Comparison of ENCODE assay signal across 20 cellular contexts in genomic region chr22:40973144-40973543, GRCh38. TPM values are rescaled to one million over a fixed set of nuclear protein-coding genes. Genes with fewer than 3 reads are reported as not detected.
DNase-seq lines count a peak whose midpoint lies in the region; ATAC-seq and TF ChIP-seq lines count a peak whose summit lies in the region.
"Had no signal": no experiment of that assay in that cellular context is flagged by ENCODE, and none has a peak within 500 bp of the region (broad histone marks: within the 10 kb centered on the region; RNA-seq: fewer than 3 reads in every experiment).

No MANE protein-coding gene starts in this region.

- no peak overlapping the region for H3K4me3 ChIP-seq in cardiac muscle cell
- no peak overlapping the region for H3K4me3 ChIP-seq in right cardiac atrium (ENCODE audit: low read length)
- H3K4me3 ChIP-seq in neuronal stem cell (ENCODE audit: low read length in 2 of 2): no peak overlapping the region
- H3K4me3 ChIP-seq in sigmoid colon: no peak overlapping the region
- H3K4me3 ChIP-seq: BLaER1, GM23248 had no signal

- H2BK15ac ChIP-seq in neuronal stem cell (ENCODE audit: low read length): no peak overlapping the region

- H2BK12ac ChIP-seq in neuronal stem cell (ENCODE audit: low read length): no peak overlapping the region

- H3K4me2 ChIP-seq in neuronal stem cell (ENCODE audit: insufficient read depth, low read length, poor library complexity, severe bottlenecking): no peak overlapping the region
- H3K4me2 ChIP-seq: BLaER1 had no signal

- H3K9me3 ChIP-seq in cardiac muscle cell (ENCODE audit: low read depth) (no peaks in the 10 kb centered on the region), right cardiac atrium (ENCODE audit: control insufficient read depth, low read length) (no peaks in the 10 kb centered on the region), neuronal stem cell (replicated peaks in 1 of 2; ENCODE audit: control insufficient read depth in 2 of 2, insufficient read depth in 1 of 2, low read depth in 1 of 2, low read length in 2 of 2) (no peaks in the 10 kb centered on the region), sigmoid colon (no peaks in the 10 kb centered on the region)
- H3K9me3 ChIP-seq: BLaER1, Caco-2 had no signal

- WGBS in right cardiac atrium: 96% methylated on average over 13 of the region's 13 CpGs
- WGBS in neuronal stem cell (ENCODE audit: extremely low coverage in 2 of 2, insufficient read length in 2 of 2, insufficient replicate concordance in 1 of 2), 2 donors: no CpG with 5 or more reads among the region's 13 CpGs
- WGBS in sigmoid colon, 2 donors: 95 to 98% methylated on average over 13 of the region's 13 CpGs

- no peak overlapping the region for H3K4ac ChIP-seq in neuronal stem cell (ENCODE audit: low read length)

- no peak for TF ChIP-seq POLR2A in sigmoid colon (IDR thresholded peaks at IDR 0.05)

- H3K27me3 ChIP-seq in cardiac muscle cell (no peaks in the 10 kb centered on the region), right cardiac atrium (ENCODE audit: control insufficient read depth, insufficient read depth) (no peaks in the 10 kb centered on the region), neuronal stem cell (ENCODE audit: control insufficient read depth in 3 of 3, insufficient read depth in 3 of 3, low read depth in 1 of 3, low read length in 3 of 3) (no peaks in the 10 kb centered on the region), sigmoid colon (no peaks in the 10 kb centered on the region)
- H3K27me3 ChIP-seq: BLaER1 had no signal

- H3K79me1 ChIP-seq in neuronal stem cell (ENCODE audit: low read depth, low read length): no peaks in the 10 kb centered on the region

- intact Hi-C loops in right cardiac atrium (cut with DNase I): loop anchor here in 1 of 4 donors (5.0 kb wide), 1 partner anchor 34 kb away; no protein-coding TSS in a partner anchor
- intact Hi-C loops in sigmoid colon (cut with DNase I): no loop called here

- H2AK5ac ChIP-seq in neuronal stem cell (ENCODE audit: low read depth, low read length): no peak overlapping the region

- no peak overlapping the region for H3K9ac ChIP-seq in neuronal stem cell (ENCODE audit: low read depth, low read length, poor library complexity)
- H3K9ac ChIP-seq: BLaER1, GM23248 had no signal

- peaks cover 18% of the 10 kb centered on the region for H3K36me3 ChIP-seq in cardiac muscle cell
- H3K36me3 ChIP-seq in neuronal stem cell (replicated peaks in 1 of 2; ENCODE audit: control insufficient read depth in 2 of 2, insufficient read depth in 2 of 2, low read length in 2 of 2): peaks cover 14 to 47% of the 10 kb centered on the region in 2 donors
- peaks cover 6 to 50% (median 20%) of the 10 kb centered on the region in 4 donors for H3K36me3 ChIP-seq in sigmoid colon

- no peak for TF ChIP-seq EP300 in sigmoid colon (IDR thresholded peaks at IDR 0.05)

- H4K8ac ChIP-seq in neuronal stem cell (ENCODE audit: low read depth, low read length): no peak overlapping the region

- H4K91ac ChIP-seq in neuronal stem cell (ENCODE audit: low read depth, low read length, poor library complexity): no peak overlapping the region

- H3K4me1 ChIP-seq in cardiac muscle cell (ENCODE audit: low read depth): peaks cover 6% of the 10 kb centered on the region
- H3K4me1 ChIP-seq in right cardiac atrium (ENCODE audit: control insufficient read depth, insufficient read depth, low read length): peaks cover 2% of the 10 kb centered on the region
- no peaks in the 10 kb centered on the region for H3K4me1 ChIP-seq in neuronal stem cell (ENCODE audit: control insufficient read depth in 2 of 2, insufficient read depth in 1 of 2, low read depth in 1 of 2, low read length in 2 of 2)
- H3K4me1 ChIP-seq in sigmoid colon: no peaks in the 10 kb centered on the region
- H3K4me1 ChIP-seq: BLaER1, Caco-2 had no signal

- no peak overlapping the region for H3K14ac ChIP-seq in neuronal stem cell (ENCODE audit: low read length)

- H3K18ac ChIP-seq in neuronal stem cell (ENCODE audit: low read length): no peak overlapping the region

- H2BK120ac ChIP-seq in neuronal stem cell (ENCODE audit: low read depth, low read length): no peak overlapping the region

- TF ChIP-seq CTCF in cardiac muscle cell (IDR thresholded peaks at IDR 0.05; ENCODE audit: low read depth, low read length) (no peak), sigmoid colon (IDR thresholded peaks at IDR 0.05) (no peak)

- H3K23ac ChIP-seq in neuronal stem cell (ENCODE audit: low read depth, low read length, poor library complexity): peak overlapping the region; percentile 11

- ATAC-seq in right cardiac atrium (no peak), esophagus mucosa (peak; percentile 31)
- ATAC-seq: CD8-positive, alpha-beta T cell had no signal

- H3K27ac ChIP-seq in cardiac muscle cell: peak overlapping the region; percentile 72
- no peak overlapping the region for H3K27ac ChIP-seq in right cardiac atrium (ENCODE audit: low read length)
- no peak overlapping the region for H3K27ac ChIP-seq in neuronal stem cell (replicated peaks; ENCODE audit: low read length)
- no peak overlapping the region for H3K27ac ChIP-seq in sigmoid colon
- H3K27ac ChIP-seq: 22Rv1, BLaER1, C4-2B, GM23248 had no signal

- no peak overlapping the region for H2AFZ ChIP-seq in neuronal stem cell (ENCODE audit: low read length)
- H2AFZ ChIP-seq: GM23248 had no signal

- H2BK5ac ChIP-seq in neuronal stem cell (ENCODE audit: low read length): no peak overlapping the region

- DNase-seq in cardiac muscle cell (ENCODE audit: low read depth in 1 of 2, low spot score in 1 of 2): no peak
- no peak for DNase-seq in right cardiac atrium
- no peak for DNase-seq in neuronal stem cell (ENCODE audit: low spot score)
- DNase-seq in sigmoid colon: peak; percentile 48
- no peak for DNase-seq in NCI-H82 treated with DMSO at 0.1 percent for 48 hours (lab: John Stamatoyannopoulos, UW; ENCODE audit: unreplicated experiment)
- no peak for DNase-seq in DMS114 treated with DMSO at 0.1 percent for 48 hours (lab: John Stamatoyannopoulos, UW; ENCODE audit: unreplicated experiment)
- no peak for DNase-seq in NCI-H345 (lab: John Stamatoyannopoulos, UW)
- DNase-seq: Caco-2; CD4-positive, CD25-positive, alpha-beta regulatory T cell; CD8-positive, alpha-beta T cell; DMS79; EL; GDM1; GM23248; H7; HCEC 1CT had no signal

RNA-seq across cellular contexts. Expression of gene RBX1, which starts 22.0 kb away (rescaled TPM):
- 86.4 and 110 TPM in 2 replicates for total RNA-seq in cardiac muscle cell
- 324 and 356 TPM in 2 replicates for polyA plus RNA-seq in cardiac muscle cell
- total RNA-seq in right cardiac atrium: 10 to 100 TPM; 52.6 to 65.6 (median 58.2) TPM
- polyA plus RNA-seq in right cardiac atrium: 102 TPM
- 56.0 TPM for total RNA-seq in esophagus mucosa
- 116 TPM for polyA plus RNA-seq in neuronal stem cell (2013, experiment 1 of 2)
- polyA plus RNA-seq in neuronal stem cell (2013, experiment 2 of 2): 120 TPM
- 10 to 100 TPM; 32.4 to 72.8 (median 51.2) TPM for total RNA-seq in sigmoid colon
- 10 to 100 TPM; 54.7 to 78.7 (median 74.9) TPM for polyA plus RNA-seq in sigmoid colon
